Comparison of ENCODE assay signal across 12 cellular contexts in genomic region chr16:22814330-22815105, GRCh38. TPM values are rescaled to one million over a fixed set of nuclear protein-coding genes. Genes with fewer than 3 reads are reported as not detected.
DNase-seq lines count a peak whose midpoint lies in the region; ATAC-seq, FAIRE-seq and TF ChIP-seq lines count a peak whose summit lies in the region.
"Had no signal": no experiment of that assay in that cellular context is flagged by ENCODE, and none has a peak within 500 bp of the region (broad histone marks: within the 10 kb centered on the region; RNA-seq: fewer than 3 reads in every experiment).

No MANE protein-coding gene starts in this region.

- H2BK5ac ChIP-seq in IMR-90 (ENCODE audit: low read depth, low read length, poor library complexity, severe bottlenecking) = no peak overlapping the region

- H2AFZ ChIP-seq in IMR-90 (replicated peaks; ENCODE audit: low read length, poor library complexity) (peak overlapping the region; percentile 32), OCI-LY7 (ENCODE audit: low read length) (no peak overlapping the region)

- WGBS in IMR-90 (ENCODE audit: extremely low coverage in 2 of 2, insufficient read length in 1 of 2), 2 experiments = 2% methylated on average over 23 of the region's 82 CpGs; no CpG with 5 or more reads in 1 of the 2 experiments

- no peak overlapping the region for H4K91ac ChIP-seq in IMR-90 (ENCODE audit: insufficient read depth, low read depth, low read length)

- ATAC-seq in IMR-90 (ENCODE audit: low read depth) = no peak
- ATAC-seq in stimulated activated effector memory CD8-positive, alpha-beta T cell treated with anti-CD3 and anti-CD28 coated beads, Interleukin-12 subunit alpha, Interleukin-12 subunit beta, amount 100 ng/mL, for 72 hours = peak; percentile 28

- H2BK120ac ChIP-seq in IMR-90 (ENCODE audit: low read depth, low read length) = no peak overlapping the region

- in situ Hi-C loops in IMR-90 (cut with MboI; ENCODE audit: low sequenced_read_pairs) = no loop called here

- H3K4me2 ChIP-seq in IMR-90 (ENCODE audit: low read depth, low read length) (no peak overlapping the region), OCI-LY7 (ENCODE audit: low read length) (no peak overlapping the region)

- H3K18ac ChIP-seq in IMR-90 (ENCODE audit: low read depth, low read length) = no peak overlapping the region

- H3K4me1 ChIP-seq in IMR-90 (ENCODE audit: control insufficient read depth, insufficient read depth, low read length) = no peaks in the 10 kb centered on the region
- peaks cover 0 to 5% of the 10 kb centered on the region in 2 donors for H3K4me1 ChIP-seq in kidney (ENCODE audit: control insufficient read depth in 1 of 2, insufficient read depth in 1 of 2, low read depth in 1 of 2, low read length in 2 of 2)
- H3K4me1 ChIP-seq in OCI-LY7 (ENCODE audit: insufficient read depth, low read length, poor library complexity, severe bottlenecking) = no peaks in the 10 kb centered on the region

- dilution Hi-C loops in IMR-90 (cut with HindIII; ENCODE audit: low sequenced_read_pairs, unreplicated experiment) = no loop called here

- no peaks in the 10 kb centered on the region for H3K9me1 ChIP-seq in IMR-90 (ENCODE audit: insufficient read depth, low read length)

- no peaks in the 10 kb centered on the region for H3K79me2 ChIP-seq in OCI-LY7 (ENCODE audit: insufficient read depth, low read depth, low read length)

- no peak overlapping the region for H2BK15ac ChIP-seq in IMR-90 (ENCODE audit: low read depth, low read length)

- H3K27ac Mint-ChIP-seq in stimulated activated effector memory CD8-positive, alpha-beta T cell treated with anti-CD3 and anti-CD28 coated beads, Interleukin-12 subunit alpha, Interleukin-12 subunit beta, amount 100 ng/mL, for 72 hours = no peak overlapping the region

- H3K27me3 ChIP-seq in IMR-90 (ENCODE audit: control insufficient read depth, insufficient read depth, low read length) = peaks cover 9% of the 10 kb centered on the region; the same call in 1 of the 2 replicates
- peaks cover 0 to 50% (median 26%) of the 10 kb centered on the region in 45 donors for H3K27me3 ChIP-seq in dorsolateral prefrontal cortex

- FAIRE-seq in kidney (lab: Jason Lieb, UNC) = no peak

- no peak overlapping the region for H2AK5ac ChIP-seq in IMR-90 (ENCODE audit: low read depth, low read length)

- H4K20me1 ChIP-seq in IMR-90 (ENCODE audit: insufficient read depth, low read length) (no peaks in the 10 kb centered on the region; the same call in 1 of the 2 replicates), OCI-LY7 (ENCODE audit: insufficient read depth, low read length) (no peaks in the 10 kb centered on the region)

- no peak for TF ChIP-seq POLR2A in IMR-90 (IDR thresholded peaks at IDR 0.05; ENCODE audit: low read depth, low read length)

- no peak for DNase-seq in IMR-90
- peak in 2 of 10 donors; percentile 10 to 43 for DNase-seq in dorsolateral prefrontal cortex
- peak; percentile 76 for DNase-seq in kidney
- DNase-seq in stimulated activated effector memory CD8-positive, alpha-beta T cell treated with anti-CD3 and anti-CD28 coated beads, Interleukin-12 subunit alpha, Interleukin-12 subunit beta, amount 100 ng/mL, for 72 hours (ENCODE audit: low spot score in 2 of 2) = no peak
- DNase-seq in effector CD8-positive, alpha-beta T cell (lab: John Stamatoyannopoulos, UW) = no peak
- no peak for DNase-seq in OCI-LY7 (ENCODE audit: low spot score)
- DNase-seq in HK-2 (ENCODE audit: unreplicated experiment) = no peak
- no peak for DNase-seq in occipital lobe (lab: John Stamatoyannopoulos, UW)
- DNase-seq: activated CD8-positive, alpha-beta memory T cell treated with anti-CD3 and anti-CD28 coated beads, Interleukin-2, amount 50 U/mL, for 48 hours; HCEC 1CT; NCI-H2081 had no signal

- no peaks in the 10 kb centered on the region for H3K9me3 ChIP-seq in IMR-90 (ENCODE audit: control insufficient read depth, insufficient read depth, low read length)
- H3K9me3 ChIP-seq in kidney (ENCODE audit: control insufficient read depth in 1 of 2, low read length in 2 of 2) = no peaks in the 10 kb centered on the region
- no peaks in the 10 kb centered on the region for H3K9me3 ChIP-seq in OCI-LY7 (ENCODE audit: low read length)

- H2AK9ac ChIP-seq in IMR-90 (replicated peaks; ENCODE audit: low read depth, low read length, poor library complexity) = no peak overlapping the region

- H3K36me3 ChIP-seq in IMR-90 (ENCODE audit: control insufficient read depth, insufficient read depth, low read length) = no peaks in the 10 kb centered on the region
- H3K36me3 ChIP-seq in kidney (ENCODE audit: control insufficient read depth in 1 of 2, insufficient read depth in 2 of 2, low read length in 2 of 2) = no peaks in the 10 kb centered on the region
- H3K36me3 ChIP-seq in OCI-LY7 (ENCODE audit: insufficient read depth, low read length) = no peaks in the 10 kb centered on the region

- no peak overlapping the region for H3K4ac ChIP-seq in IMR-90 (ENCODE audit: low read depth, low read length)

- no peaks in the 10 kb centered on the region for H3K36me3 Mint-ChIP-seq in stimulated activated effector memory CD8-positive, alpha-beta T cell treated with anti-CD3 and anti-CD28 coated beads, Interleukin-12 subunit alpha, Interleukin-12 subunit beta, amount 100 ng/mL, for 72 hours

- H4K8ac ChIP-seq in IMR-90 (ENCODE audit: low read depth in 2 of 2, low read length in 2 of 2) = no peak overlapping the region

- no peaks in the 10 kb centered on the region for H3K4me1 Mint-ChIP-seq in stimulated activated effector memory CD8-positive, alpha-beta T cell treated with anti-CD3 and anti-CD28 coated beads, Interleukin-12 subunit alpha, Interleukin-12 subunit beta, amount 100 ng/mL, for 72 hours

- TF ChIP-seq CTCF in IMR-90 (conservative IDR thresholded peaks at IDR 0.05; ENCODE audit: low read depth, low read length) = no peak
- peak in 1 of 56 donors; percentile 1 for TF ChIP-seq CTCF in dorsolateral prefrontal cortex (IDR thresholded peaks at IDR 0.05 in 54 of 56, conservative IDR thresholded peaks at IDR 0.05 in 2 of 56; ENCODE audit: low read depth in 1 of 56, partially characterized antibody in 56 of 56)
- TF ChIP-seq CTCF in kidney (IDR thresholded peaks at IDR 0.05; ENCODE audit: borderline replicate concordance, extremely low read depth, insufficient read depth) = no peak
- no peak for TF ChIP-seq CTCF in OCI-LY7 (conservative IDR thresholded peaks at IDR 0.05; ENCODE audit: low read length)

- H3K9me2 ChIP-seq in OCI-LY7 (ENCODE audit: insufficient read depth, low read length) = no peaks in the 10 kb centered on the region

- intact Hi-C loops in IMR-90 (cut with micrococcal nuclease) (no loop called here), dorsolateral prefrontal cortex (cut with DNase I) (no loop called here), kidney (cut with DNase I) (no loop called here), OCI-LY7 (cut with micrococcal nuclease; ENCODE audit: unreplicated experiment) (no loop called here)

- no TSS peak for BruUV-seq in IMR-90 (replicated peaks; lab: Mats Ljungman, UMichigan)
- BruUV-seq in OCI-LY7 (replicated peaks; lab: Mats Ljungman, UMichigan) = no TSS peak

- H3K4me3 ChIP-seq in IMR-90 (ENCODE audit: insufficient read depth, low read depth, low read length) (no peak overlapping the region), dorsolateral prefrontal cortex (peak overlapping the region; percentile 22 to 71 (median 56)), kidney (ENCODE audit: low read length in 2 of 2) (no peak overlapping the region), OCI-LY7 (ENCODE audit: low read depth, low read length, poor library complexity, severe bottlenecking) (no peak overlapping the region)

- H3K27ac ChIP-seq in IMR-90 (ENCODE audit: insufficient read depth, low read length) (no peak overlapping the region), dorsolateral prefrontal cortex (peak overlapping the region in 21 of 59 donors; percentile 5 to 84 (median 35)), kidney (ENCODE audit: low read depth in 2 of 2, low read length in 2 of 2) (no peak overlapping the region), OCI-LY7 (ENCODE audit: low read depth, low read length, poor library complexity, severe bottlenecking) (no peak overlapping the region)

- no peaks in the 10 kb centered on the region for H3K79me1 ChIP-seq in IMR-90 (ENCODE audit: low read depth in 1 of 2, low read length in 2 of 2)

- POLR2A ChIA-PET in IMR-90 (lab: Charles Lee; ENCODE audit: unreplicated experiment) = no interaction called here
- POLR2A ChIA-PET in OCI-LY7 (lab: Charles Lee) = no interaction called here

- H2BK20ac ChIP-seq in IMR-90 (ENCODE audit: low read depth, low read length) = no peak overlapping the region

- H3K4me3 Mint-ChIP-seq in stimulated activated effector memory CD8-positive, alpha-beta T cell treated with anti-CD3 and anti-CD28 coated beads, Interleukin-12 subunit alpha, Interleukin-12 subunit beta, amount 100 ng/mL, for 72 hours = no peak overlapping the region

- H3K56ac ChIP-seq in IMR-90 (ENCODE audit: extremely low read depth, insufficient read depth, low read length) = no peak overlapping the region

- H3K9ac ChIP-seq in IMR-90 (ENCODE audit: low read depth, low read length) (no peak overlapping the region), kidney (ENCODE audit: low read length in 2 of 2) (no peak overlapping the region)

- peaks cover 4% of the 10 kb centered on the region for H3K9me3 Mint-ChIP-seq in stimulated activated effector memory CD8-positive, alpha-beta T cell treated with anti-CD3 and anti-CD28 coated beads, Interleukin-12 subunit alpha, Interleukin-12 subunit beta, amount 100 ng/mL, for 72 hours

- TF ChIP-seq RAD21 in IMR-90 (IDR thresholded peaks at IDR 0.05; ENCODE audit: low read length) = no peak

- no peak overlapping the region for H3K23ac ChIP-seq in IMR-90 (ENCODE audit: low read depth, low read length)

- H3K14ac ChIP-seq in IMR-90 (replicated peaks; ENCODE audit: low read depth, low read length) = no peak overlapping the region

- CTCF ChIA-PET in IMR-90 (lab: Yijun Ruan, JAX) (interaction anchor here (0.6 kb wide), 1 partner anchor 17 kb away, joined by 5 read pairs; no protein-coding TSS in a partner anchor), OCI-LY7 (lab: Charles Lee; ENCODE audit: unreplicated experiment) (no interaction called here)

- no peak overlapping the region for H4K5ac ChIP-seq in IMR-90 (ENCODE audit: low read depth, low read length)

TF ChIP-seq in IMR-90, 13 proteins besides CTCF, POLR2A, EP300 and RAD21:
- TF ChIP-seq CEBPB (IDR thresholded peaks at IDR 0.05; ENCODE audit: low read depth, low read length) = no peak
- no peak for TF ChIP-seq SMC3 (IDR thresholded peaks at IDR 0.05; ENCODE audit: low read depth, low read length)
- TF ChIP-seq MAFK (IDR thresholded peaks at IDR 0.05; ENCODE audit: low read depth, low read length) = no peak
TF ChIP-seq in IMR-90: peak in this region for 0.

RNA-seq across cellular contexts. Expression of gene HS3ST2, which starts 0.6 kb away (rescaled TPM):
- total RNA-seq in IMR-90 (2012; rRNA removed) (not detected in 2 replicates), dorsolateral prefrontal cortex (10 to 100 TPM in 115 of 120 experiments, 1 to 10 TPM in 5; 4.8 to 64.5 (median 28.3) TPM), kidney (1.5 TPM), OCI-LY7 (2022) (not detected in 2 replicates), occipital lobe (2.0 TPM)
- polyA plus RNA-seq in IMR-90 (2012; rRNA removed) (not detected in 2 replicates), kidney (ENCODE audit: insufficient read depth, low read depth, low replicate concordance) (not detected)
- not detected in 2 replicates for polyA plus RNA-seq in IMR-90 (2012; cell fraction: cytosol; rRNA removed)
- not detected in 2 replicates for polyA plus RNA-seq in IMR-90 (2012; cell fraction: nucleus; rRNA removed; ENCODE audit: low replicate concordance)
- total RNA-seq in OCI-LY7 (2014; rRNA removed; shearing (Covaris generic)) = not detected in 2 replicates
- total RNA-seq: osteocyte had no signal

Comparison
In these comparisons a context has a peak if more than half of its experiments do, and no peak if none do; other contexts are left out.
1. H3K4me3 ChIP-seq: peak in dorsolateral prefrontal cortex (59 of 59); none in IMR-90 (single experiment), kidney (0 of 2) and OCI-LY7 (single experiment).